Comparison of ENCODE assay signal across 8 cellular contexts in genomic region chr14:55129086-55129427, GRCh38. TPM values are rescaled to one million over a fixed set of nuclear protein-coding genes. Genes with fewer than 3 reads are reported as not detected.
DNase-seq lines count a peak whose midpoint lies in the region; ATAC-seq, FAIRE-seq and TF ChIP-seq lines count a peak whose summit lies in the region.

TSS of gene LGALS3 (plus strand) at chr14:55129252. CDS start at chr14:55137374, 8,122 bp downstream.

- TF ChIP-seq POLR2A in suprapubic skin (IDR thresholded peaks at IDR 0.05), result peak; percentile 38 to 94

- no peak for TF ChIP-seq EP300 in suprapubic skin (IDR thresholded peaks at IDR 0.05)

- H4K8ac ChIP-seq in mesenchymal stem cell (ENCODE audit: low read length), result peak within 1 kb of the TSS; percentile 79

- peak within 1 kb of the TSS; percentile 24 for H2BK5ac ChIP-seq in mesenchymal stem cell (ENCODE audit: low read depth, low read length, poor library complexity, severe bottlenecking)

- H3K18ac ChIP-seq in mesenchymal stem cell (ENCODE audit: low read depth in 1 of 2, low read length in 2 of 2), result peak within 1 kb of the TSS; percentile 52 to 73

- peaks cover 28 to 31% of the 10 kb centered on the region in 2 donors for H3K4me1 Mint-ChIP-seq in effector memory CD8-positive, alpha-beta T cell (ENCODE audit: low read depth in 2 of 2)

- peak within 1 kb of the TSS; percentile 85 to 93 for H3K27ac Mint-ChIP-seq in effector memory CD8-positive, alpha-beta T cell

- H3K9me3 ChIP-seq in ES-I3 (ENCODE audit: control insufficient read depth, insufficient read depth, low read length), result no peaks in the 10 kb centered on the region
- no peaks in the 10 kb centered on the region for H3K9me3 ChIP-seq in mesenchymal stem cell (ENCODE audit: control insufficient read depth, low read length)
- H3K9me3 ChIP-seq in suprapubic skin, result no peaks in the 10 kb centered on the region

- peak within 1 kb of the TSS; percentile 90 for H3K4me2 ChIP-seq in mesenchymal stem cell (ENCODE audit: low read length, poor library complexity, severe bottlenecking)

- H4K91ac ChIP-seq in mesenchymal stem cell (ENCODE audit: low read length), result peak within 1 kb of the TSS; percentile 73

- H3K27me3 ChIP-seq in mesenchymal stem cell (ENCODE audit: control insufficient read depth in 1 of 2, insufficient read depth in 1 of 2, low read length in 2 of 2), result no peaks in the 10 kb centered on the region
- H3K27me3 ChIP-seq in suprapubic skin, result no peaks in the 10 kb centered on the region

- peak within 1 kb of the TSS in 1 of 2 experiments; percentile 49 for H2BK12ac ChIP-seq in mesenchymal stem cell (ENCODE audit: low read length in 2 of 2)

- H2AK5ac ChIP-seq in mesenchymal stem cell (ENCODE audit: low read length, severe bottlenecking), result no peak within 1 kb of the TSS

- peak within 1 kb of the TSS in 1 of 2 experiments; percentile 14 for H3K14ac ChIP-seq in mesenchymal stem cell (ENCODE audit: low read length in 2 of 2)

- peak within 1 kb of the TSS; percentile 47 to 72 for H3K4ac ChIP-seq in mesenchymal stem cell (ENCODE audit: low read depth in 1 of 2, low read length in 2 of 2)

- ATAC-seq in GM21515 (IDR thresholded peaks at IDR 0.05; ENCODE audit: unreplicated experiment), result peak; percentile 61
- ATAC-seq in effector memory CD8-positive, alpha-beta T cell (replicated peaks), result peak; percentile 46

- DNase-seq in HTR-8/SVneo (ENCODE audit: insufficient read length, low spot score), result peak; percentile 78
- DNase-seq in activated CD4-positive, CD25-positive, alpha-beta regulatory T cell treated with anti-CD3 and anti-CD28 coated beads, Interleukin-2, amount 50 U/mL, for 72 hours, result peak; percentile 56
- DNase-seq in effector memory CD8-positive, alpha-beta T cell, result peak in 1 of 3 experiments; percentile 17
- peak; percentile 58 for DNase-seq in mesenchymal stem cell
- peak; percentile 86 to 88 for DNase-seq in suprapubic skin (ENCODE audit: low spot score in 2 of 2)
- DNase-seq in NCI-H774 (lab: John Stamatoyannopoulos, UW), result no peak

- H3K23ac ChIP-seq in mesenchymal stem cell (ENCODE audit: low read length in 2 of 2), result peak within 1 kb of the TSS in 1 of 2 experiments; percentile 20

- no peak for TF ChIP-seq CTCF in suprapubic skin (IDR thresholded peaks at IDR 0.05)

- H3K9ac ChIP-seq in ES-I3 (ENCODE audit: low read depth, low read length) (peak within 1 kb of the TSS; percentile 64), mesenchymal stem cell (ENCODE audit: low read length) (peak within 1 kb of the TSS; percentile 96)

- H3K4me3 ChIP-seq in mesenchymal stem cell (ENCODE audit: insufficient read depth in 1 of 2, low read depth in 1 of 2, low read length in 2 of 2) (peak within 1 kb of the TSS; percentile 76 to 97), suprapubic skin (peak within 1 kb of the TSS; percentile 87)

- peak; percentile 77 for FAIRE-seq in HTR-8/SVneo (lab: Jason Lieb, UNC)

- H3K27me3 Mint-ChIP-seq in effector memory CD8-positive, alpha-beta T cell, result no peaks in the 10 kb centered on the region

- no peaks in the 10 kb centered on the region for H3K9me3 Mint-ChIP-seq in effector memory CD8-positive, alpha-beta T cell

- H3K36me3 ChIP-seq in ES-I3 (ENCODE audit: insufficient read depth, low read length) (peaks cover 3% of the 10 kb centered on the region; the same call in 1 of the 2 replicates), mesenchymal stem cell (ENCODE audit: control insufficient read depth in 1 of 2, insufficient read depth in 2 of 2, low read depth in 1 of 2, low read length in 2 of 2) (peaks cover 0 to 31% of the 10 kb centered on the region in 2 experiments), suprapubic skin (peaks cover 4% of the 10 kb centered on the region)

- H3K79me1 ChIP-seq in mesenchymal stem cell (replicated peaks; ENCODE audit: low read length, poor library complexity, severe bottlenecking), result peaks cover 8% of the 10 kb centered on the region

- H2BK120ac ChIP-seq in mesenchymal stem cell (ENCODE audit: low read depth, low read length), result peak within 1 kb of the TSS; percentile 97

- peak within 1 kb of the TSS; percentile 24 for H2AFZ ChIP-seq in mesenchymal stem cell (ENCODE audit: low read depth, low read length)

- peak within 1 kb of the TSS; percentile 94 for H2BK15ac ChIP-seq in mesenchymal stem cell (ENCODE audit: low read depth, poor library complexity, severe bottlenecking)

- H3K4me3 Mint-ChIP-seq in effector memory CD8-positive, alpha-beta T cell, result peak within 1 kb of the TSS; percentile 87

- WGBS in mesenchymal stem cell, result 0% methylated on average over 22 of the region's 50 CpGs
- WGBS in suprapubic skin, result 0% methylated on average over 8 of the region's 50 CpGs

- no peaks in the 10 kb centered on the region for H3K36me3 Mint-ChIP-seq in effector memory CD8-positive, alpha-beta T cell (ENCODE audit: insufficient read depth)

- H3K27ac ChIP-seq in mesenchymal stem cell (ENCODE audit: low read length, poor library complexity, severe bottlenecking) (peak within 1 kb of the TSS; percentile 8), suprapubic skin (peak within 1 kb of the TSS; percentile 100)

- H3K4me1 ChIP-seq in ES-I3 (ENCODE audit: insufficient read depth, low read length), result no peaks in the 10 kb centered on the region
- peaks cover 5% of the 10 kb centered on the region for H3K4me1 ChIP-seq in mesenchymal stem cell (ENCODE audit: control insufficient read depth, insufficient read depth, low read depth, low read length)
- H3K4me1 ChIP-seq in suprapubic skin, result peaks cover 79% of the 10 kb centered on the region

RNA-seq across cellular contexts. Expression of gene LGALS3, which starts in this region (rescaled TPM):
- polyA plus RNA-seq in mesenchymal stem cell (2013, experiment 1 of 2), result 172 TPM
- 175 TPM for polyA plus RNA-seq in mesenchymal stem cell (2013, experiment 2 of 2)
- 100 to 1,000 TPM; 448 to 713 (median 594) TPM for total RNA-seq in suprapubic skin
